Comparison of ENCODE assay signal across 8 cellular contexts in the genomic region with DNA sequence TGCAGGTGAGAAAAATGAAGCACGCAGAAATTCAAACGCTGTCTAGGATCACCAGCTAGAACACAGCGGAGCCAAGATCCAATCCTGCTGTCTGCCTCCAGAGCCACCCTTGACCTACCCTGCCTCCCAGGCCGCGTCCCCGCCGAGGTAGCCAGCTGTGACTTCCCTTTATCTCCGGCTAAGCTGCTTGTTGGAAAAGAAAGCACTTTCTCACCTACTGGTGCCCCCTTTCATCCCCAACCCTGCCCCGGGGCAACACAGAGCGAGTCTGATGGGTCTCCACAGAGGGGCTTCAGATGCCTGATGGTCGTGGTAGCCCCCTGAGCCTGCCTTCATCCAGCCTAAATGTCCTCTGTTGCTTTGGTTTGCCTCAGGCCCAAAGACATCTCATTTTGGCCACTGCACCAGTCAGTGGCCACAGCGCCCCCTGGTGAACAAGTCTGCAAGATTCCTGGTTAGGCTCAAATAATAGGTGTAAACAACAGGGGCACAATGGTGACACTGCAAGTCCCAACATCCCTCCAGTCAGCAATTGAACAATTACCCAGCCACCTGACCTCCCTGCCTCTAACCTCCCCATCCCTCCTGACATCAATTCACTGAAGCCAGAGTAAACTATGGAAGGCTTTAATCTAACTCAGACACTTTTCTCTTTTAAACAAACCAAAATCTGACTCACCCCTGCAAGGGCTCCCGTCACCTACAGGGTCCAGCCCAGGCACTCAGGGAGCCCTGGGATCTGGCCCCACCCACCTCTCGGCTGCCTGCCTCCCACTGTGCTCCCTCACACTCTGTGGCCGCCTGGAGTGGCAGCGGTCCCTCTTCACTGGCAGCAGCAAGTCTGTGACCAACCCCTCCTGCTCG. TPM values are rescaled to one million over a fixed set of nuclear protein-coding genes. Genes with fewer than 3 reads are reported as not detected.
A peak's percentile ranks its signal among the peaks of the same experiment; 100 is the strongest.
DNase-seq lines count a peak whose midpoint lies in the region; ATAC-seq and TF ChIP-seq lines count a peak whose summit lies in the region.

No MANE protein-coding gene starts in this region.

- H3F3A ChIP-seq in SU-DHL-6 (ENCODE audit: insufficient read depth): 0 out of 2 replicates have a peak, but pooled peaks cover 7% of the 10 kb centered on the region

- intact Hi-C loops in heart right ventricle (cut with DNase I): loop anchor here in 4 of 10 donors (5.0 to 10.0 kb wide), 3 partner anchors 165 to 248 kb away; partner anchors contain the start of gene LEO1 (in 2 of the 4)

- no peak overlapping the region for H2AFZ ChIP-seq in SU-DHL-6 (ENCODE audit: low read depth, low read length, severe bottlenecking)

- no peaks in the 10 kb centered on the region for H3K27me3 ChIP-seq in HUES64 (ENCODE audit: insufficient read depth, low read length)
- H3K27me3 ChIP-seq in SU-DHL-6 (ENCODE audit: low read length): no peaks in the 10 kb centered on the region
- no peaks in the 10 kb centered on the region for H3K27me3 ChIP-seq in heart right ventricle

- DNase-seq in NCI-H526 (lab: John Stamatoyannopoulos, UW) (peak; percentile 37 to 78), NCI-H526 treated with DMSO at 0.1 percent for 48 hours (lab: John Stamatoyannopoulos, UW) (no peak), heart right ventricle (peak; percentile 44 to 64), retinal pigment epithelial cell (ENCODE audit: low read depth) (no peak)
- DNase-seq in activated naive CD8-positive, alpha-beta T cell treated with anti-CD3 and anti-CD28 coated beads, Interleukin-2, amount 50 U/mL, for 16 hours (ENCODE audit: low read depth, low spot score): peak; percentile 21

- TF ChIP-seq CTCF in SU-DHL-6 (IDR thresholded peaks at IDR 0.05; ENCODE audit: insufficient read depth, low read length, poor library complexity, severe bottlenecking) (peak; percentile 77), heart right ventricle (IDR thresholded peaks at IDR 0.05) (peak; percentile 48 to 80 (median 75)), retinal pigment epithelial cell (conservative IDR thresholded peaks at IDR 0.05; ENCODE audit: low read depth, low read length) (peak; percentile 89)

- ATAC-seq in heart right ventricle (peak in 7 of 8 donors; percentile 22 to 71 (median 39)), HG03521 (IDR thresholded peaks at IDR 0.05; ENCODE audit: unreplicated experiment) (no peak)

- H3K79me2 ChIP-seq in SU-DHL-6 (ENCODE audit: insufficient read depth, low read length): no peaks in the 10 kb centered on the region

- H3K4me3 ChIP-seq in HUES64 (ENCODE audit: low read length): no peak overlapping the region
- H3K4me3 ChIP-seq in SU-DHL-6 (ENCODE audit: insufficient read depth, low read length, poor library complexity, severe bottlenecking): no peak overlapping the region
- H3K4me3 ChIP-seq in heart right ventricle: no peak overlapping the region
- H3K4me3 ChIP-seq in retinal pigment epithelial cell (ENCODE audit: low read length): no peak overlapping the region

- H3K27ac ChIP-seq in HUES64 (ENCODE audit: low read depth, low read length) (peak overlapping the region; percentile 50), SU-DHL-6 (ENCODE audit: low read depth, low read length) (no peak overlapping the region), heart right ventricle (no peak overlapping the region)

- H3K9me3 ChIP-seq in HUES64 (ENCODE audit: insufficient read depth, low read depth, low read length): no peaks in the 10 kb centered on the region; the same call in 1 of the 2 replicates
- H3K9me3 ChIP-seq in SU-DHL-6 (ENCODE audit: insufficient read depth, low read length): no peaks in the 10 kb centered on the region
- no peaks in the 10 kb centered on the region for H3K9me3 ChIP-seq in heart right ventricle

- no peaks in the 10 kb centered on the region; the same call in 1 of the 2 replicates for H3K4me1 ChIP-seq in HUES64 (ENCODE audit: insufficient read depth, low read length)
- peaks cover 0 to 34% (median 9%) of the 10 kb centered on the region in 9 donors for H3K4me1 ChIP-seq in heart right ventricle

- no peak overlapping the region for H3K9ac ChIP-seq in HUES64 (ENCODE audit: low read depth, low read length)
- no peak overlapping the region for H3K9ac ChIP-seq in SU-DHL-6 (ENCODE audit: low read length)

- H3K4me2 ChIP-seq in SU-DHL-6 (ENCODE audit: low read depth, low read length, poor library complexity, severe bottlenecking): no peak overlapping the region

- no peaks in the 10 kb centered on the region for H4K20me1 ChIP-seq in SU-DHL-6 (ENCODE audit: low read depth, low read length)

- no peaks in the 10 kb centered on the region for H3K9me2 ChIP-seq in SU-DHL-6 (replicated peaks; ENCODE audit: insufficient read depth, low read length)

- H3K36me3 ChIP-seq in HUES64 (ENCODE audit: insufficient read depth, low read length) (peaks cover 11% of the 10 kb centered on the region), SU-DHL-6 (ENCODE audit: low read length) (peaks cover 7% of the 10 kb centered on the region; the same call in 1 of the 2 replicates), heart right ventricle (peaks cover 0 to 18% (median 0%) of the 10 kb centered on the region in 9 donors)

- WGBS in HUES64: 65% methylated on average over 17 of the region's 17 CpGs
- 68 to 70% methylated on average over 17 of the region's 17 CpGs for WGBS in heart right ventricle, 2 donors

RNA-seq across cellular contexts. Expression of gene BCL2L10, which starts 27.3 kb away (rescaled TPM):
- 0.80 TPM for polyA plus RNA-seq in HUES64 (2013, experiment 1 of 2)
- 1.3 TPM for polyA plus RNA-seq in HUES64 (2013, experiment 2 of 2)
- total RNA-seq in heart right ventricle: not detected
- under 1 TPM in 1 of 2 donors, not detected in 1; 0.04 TPM for polyA plus RNA-seq in heart right ventricle

RNA-seq across cellular contexts. Expression of gene GNB5, which starts 51.4 kb away (rescaled TPM):
- 19.8 TPM for polyA plus RNA-seq in HUES64 (2013, experiment 1 of 2)
- polyA plus RNA-seq in HUES64 (2013, experiment 2 of 2): 23.8 TPM
- total RNA-seq in heart right ventricle: 10 to 100 TPM in 4 of 10 donors, 1 to 10 TPM in 6; 6.4 to 12.8 (median 8.5) TPM
- 1 to 10 TPM; 4.7 to 6.8 TPM for polyA plus RNA-seq in heart right ventricle

Comparison
In these comparisons a context has a peak if more than half of its experiments do, and no peak if none do; other contexts are left out.
1. DNase-seq: peak in NCI-H526 (2 of 2), activated naive CD8-positive, alpha-beta T cell treated with anti-CD3 and anti-CD28 coated beads, Interleukin-2, amount 50 U/mL, for 16 hours (single experiment) and heart right ventricle (2 of 2); none in NCI-H526 treated with DMSO at 0.1 percent for 48 hours (single experiment) and retinal pigment epithelial cell (single experiment).
2. Peak in every context shown above with its lines, with median percentiles within 50 percentile points of each other: CTCF ChIP-seq.